ENCODE assay signal across 16 cellular contexts in the genomic region with DNA sequence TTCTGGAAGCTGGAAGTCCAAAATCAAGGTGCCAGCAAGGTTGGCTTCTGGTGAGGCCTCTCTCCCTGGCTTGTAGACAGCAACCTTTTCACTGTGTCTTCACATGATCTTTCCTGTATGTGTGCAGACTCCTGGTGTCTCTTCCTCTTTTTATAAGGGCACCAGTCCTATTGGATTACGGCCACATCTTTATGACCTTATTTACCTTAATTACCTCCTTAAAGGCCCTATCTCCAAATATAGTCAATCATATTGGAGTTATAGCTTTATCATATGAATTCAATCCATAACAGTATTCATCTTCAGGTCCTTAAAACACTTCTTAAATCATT. TPM values are rescaled to one million over a fixed set of nuclear protein-coding genes. Genes with fewer than 3 reads are reported as not detected.
"Had no signal": no experiment of that assay in that cellular context is flagged by ENCODE, and none has a peak within 500 bp of the region (broad histone marks: within the 10 kb centered on the region; RNA-seq: fewer than 3 reads in every experiment).

No MANE protein-coding gene starts in this region.

- FAIRE-seq: TTC549 had no signal

- H3K4me2 ChIP-seq: smooth muscle cell had no signal

- ATAC-seq: activated CD8-positive, alpha-beta T cell treated with anti-CD3 and anti-CD28 coated beads, Interleukin-2, amount 10 ng/mL, durations not matched to agents 7 days and 5 days; esophagus mucosa; natural killer cell; stimulated activated naive CD8-positive, alpha-beta T cell treated with anti-CD3 and anti-CD28 coated beads, Interleukin-15, amount 100 ng/mL, for 72 hours; upper lobe of right lung had no signal

- H3K27me3 ChIP-seq: adrenal gland, colonic mucosa, upper lobe of right lung had no signal

- DNase-seq: activated B cell treated with CpG ODN at 0.5 μM for 24 hours; activated CD4-positive, alpha-beta T cell treated with anti-CD3 and anti-CD28 coated beads for 48 hours; activated CD8-positive, alpha-beta memory T cell treated with anti-CD3 and anti-CD28 coated beads, Interleukin-2, amount 50 U/mL, for 4 hours; activated CD8-positive, alpha-beta T cell treated with anti-CD3 and anti-CD28 coated beads, Interleukin-2, amount 10 ng/mL, durations not matched to agents 7 days and 5 days; activated effector memory CD4-positive, alpha-beta T cell treated with anti-CD3 and anti-CD28 coated beads, Interleukin-2, amount 50 U/mL, for 16 hours; activated T-cell treated with anti-CD3 and anti-CD28 coated beads, Interleukin-2, amount 50 U/mL, for 48 hours; adrenal gland; central memory CD4-positive, alpha-beta T cell; colonic mucosa; natural killer cell; stimulated activated naive CD8-positive, alpha-beta T cell treated with anti-CD3 and anti-CD28 coated beads, Interleukin-15, amount 100 ng/mL, for 72 hours; upper lobe of right lung had no signal

- H3K36me3 ChIP-seq: adrenal gland, colonic mucosa had no signal

- H3K9me3 ChIP-seq: adrenal gland, colonic mucosa, upper lobe of right lung had no signal

- H3K4me3 ChIP-seq: adrenal gland, colonic mucosa, smooth muscle cell, upper lobe of right lung had no signal

- H3K27ac ChIP-seq: adrenal gland, colonic mucosa, upper lobe of right lung had no signal

- H3K4me1 ChIP-seq: adrenal gland, colonic mucosa, upper lobe of right lung had no signal

RNA-seq across cellular contexts. Expression of a gene that starts 21.2 kb away (rescaled TPM):
- total RNA-seq: activated CD8-positive, alpha-beta T cell treated with anti-CD3 and anti-CD28 coated beads, Interleukin-2, amount 10 ng/mL, durations not matched to agents 7 days and 5 days; adrenal gland; colonic mucosa; esophagus mucosa; lung microvascular endothelial cell; natural killer cell; smooth muscle cell had no signal
- polyA plus RNA-seq: smooth muscle cell had no signal
